In the genomic region with DNA sequence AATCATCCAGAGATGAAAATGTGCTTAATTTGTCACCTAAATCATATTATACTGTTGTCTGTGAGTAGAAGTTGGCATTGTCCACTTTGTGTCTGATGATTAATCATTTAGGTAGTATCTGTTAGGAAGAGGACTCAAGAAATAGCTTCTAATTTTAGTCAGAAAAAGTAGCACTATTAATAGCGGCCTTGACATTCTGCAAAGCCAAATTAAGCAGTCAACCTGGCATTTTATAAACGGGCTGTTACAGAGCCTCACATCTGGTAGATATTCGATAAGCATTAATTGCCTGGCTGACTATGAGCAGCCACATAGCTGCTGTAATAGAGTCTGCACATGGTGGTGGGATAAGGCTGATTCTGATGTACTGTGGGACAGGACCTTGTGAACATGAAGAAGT, we compare ENCODE assay signal across 25 cellular contexts.
A peak's percentile ranks its signal among the peaks of the same experiment; 100 is the strongest.
DNase-seq lines count a peak whose midpoint lies in the region; ATAC-seq and TF ChIP-seq lines count a peak whose summit lies in the region.
"Had no signal": no experiment of that assay in that cellular context is flagged by ENCODE, and none has a peak within 500 bp of the region (broad histone marks: within the 10 kb centered on the region; RNA-seq: fewer than 3 reads in every experiment).

No MANE protein-coding gene starts in this region.

- no peak overlapping the region for H3K27ac ChIP-seq in body of pancreas
- H3K27ac ChIP-seq: A549, Peyer's patch, right lobe of liver, upper lobe of right lung, WERI-Rb-1 had no signal

- no peaks in the 10 kb centered on the region for H3K4me1 ChIP-seq in body of pancreas
- H3K4me1 ChIP-seq: A549, Peyer's patch, right lobe of liver, upper lobe of right lung had no signal

- no peak for TF ChIP-seq CTCF in body of pancreas (IDR thresholded peaks at IDR 0.05)

- H3K36me3 ChIP-seq in body of pancreas (replicated peaks in 1 of 2; ENCODE audit: insufficient read depth in 1 of 2, low read depth in 2 of 2): no peaks in the 10 kb centered on the region
- H3K36me3 ChIP-seq: Peyer's patch, right lobe of liver, upper lobe of right lung, WERI-Rb-1 had no signal

- no peaks in the 10 kb centered on the region for H3K9me3 ChIP-seq in body of pancreas
- H3K9me3 ChIP-seq: A549, mucosa of descending colon, Peyer's patch, right lobe of liver, upper lobe of right lung had no signal

- WGBS in body of pancreas, 2 donors: 67 to 86% methylated on average over 3 of the region's 3 CpGs

- intact Hi-C loops in body of pancreas (cut with DNase I): no loop called here

- DNase-seq in DMS 273 treated with DMSO at 0.1 percent for 48 hours (lab: John Stamatoyannopoulos, UW) (peak; percentile 13), SK-N-DZ (ENCODE audit: low spot score) (peak; percentile 32), left lobe of liver (ENCODE audit: low spot score) (no peak), activated gamma-delta T cell treated with Interleukin-2 at 50 U/mL for 16 hours (no peak), body of pancreas (no peak)
- no peak for DNase-seq in activated CD8-positive, alpha-beta memory T cell treated with anti-CD3 and anti-CD28 coated beads for 24 hours
- DNase-seq: activated CD4-positive, alpha-beta T cell treated with anti-CD3 and anti-CD28 coated beads, Interleukin-2, amount 10 ng/mL, durations not matched to agents 7 days and 5 days; DND-41; effector memory CD4-positive, alpha-beta T cell; foreskin melanocyte; hippocampal formation; mucosa of descending colon; NCI-H1105; NCI-H2081; NCI-H446 treated with DMSO at 0.1 percent for 48 hours; Peyer's patch; right lobe of liver; stimulated activated CD8-positive, alpha-beta memory T cell treated with anti-CD3 and anti-CD28 coated beads, Interleukin-4, amount 100 ng/mL, for 48 hours; upper lobe of right lung; WERI-Rb-1 had no signal

- H3K27me3 ChIP-seq in body of pancreas: no peaks in the 10 kb centered on the region
- H3K27me3 ChIP-seq: Peyer's patch, right lobe of liver, upper lobe of right lung had no signal

- H3K4me3 ChIP-seq in body of pancreas: no peak overlapping the region
- H3K4me3 ChIP-seq: A549, mucosa of descending colon, Peyer's patch, right lobe of liver, upper lobe of right lung had no signal

- peak; percentile 89 for ATAC-seq in GM19351 (IDR thresholded peaks at IDR 0.05; ENCODE audit: unreplicated experiment)
- peak; percentile 64 for ATAC-seq in HG03095 (IDR thresholded peaks at IDR 0.05; ENCODE audit: unreplicated experiment)
- no peak for ATAC-seq in left lobe of liver
- ATAC-seq in body of pancreas: no peak
- ATAC-seq: A549, esophagus mucosa, HepG2, mucosa of descending colon, right lobe of liver, upper lobe of right lung had no signal

- TF ChIP-seq POLR2A in body of pancreas (IDR thresholded peaks at IDR 0.05): no peak

Comparison
In these comparisons a context has a peak if more than half of its experiments do, and no peak if none do; other contexts are left out.
1. DNase-seq: peak in DMS 273 treated with DMSO at 0.1 percent for 48 hours (single experiment) and SK-N-DZ (single experiment); none in left lobe of liver (single experiment), activated gamma-delta T cell treated with Interleukin-2 at 50 U/mL for 16 hours (single experiment), body of pancreas (0 of 4) and activated CD8-positive, alpha-beta memory T cell treated with anti-CD3 and anti-CD28 coated beads for 24 hours (single experiment).
2. ATAC-seq: peak in GM19351 (single experiment) and HG03095 (single experiment); none in left lobe of liver (single experiment) and body of pancreas (single experiment).